1 cellular context compared by ENCODE assay signal in genomic region chr4:85707591-85707990, GRCh38.
TF ChIP-seq lines count a peak whose summit lies in the region.

No MANE protein-coding gene starts in this region.

TF ChIP-seq in HepG2, 621 proteins besides CTCF, POLR2A, EP300 and RAD21 (continued from another document):
- TF ChIP-seq, protein P1, sequence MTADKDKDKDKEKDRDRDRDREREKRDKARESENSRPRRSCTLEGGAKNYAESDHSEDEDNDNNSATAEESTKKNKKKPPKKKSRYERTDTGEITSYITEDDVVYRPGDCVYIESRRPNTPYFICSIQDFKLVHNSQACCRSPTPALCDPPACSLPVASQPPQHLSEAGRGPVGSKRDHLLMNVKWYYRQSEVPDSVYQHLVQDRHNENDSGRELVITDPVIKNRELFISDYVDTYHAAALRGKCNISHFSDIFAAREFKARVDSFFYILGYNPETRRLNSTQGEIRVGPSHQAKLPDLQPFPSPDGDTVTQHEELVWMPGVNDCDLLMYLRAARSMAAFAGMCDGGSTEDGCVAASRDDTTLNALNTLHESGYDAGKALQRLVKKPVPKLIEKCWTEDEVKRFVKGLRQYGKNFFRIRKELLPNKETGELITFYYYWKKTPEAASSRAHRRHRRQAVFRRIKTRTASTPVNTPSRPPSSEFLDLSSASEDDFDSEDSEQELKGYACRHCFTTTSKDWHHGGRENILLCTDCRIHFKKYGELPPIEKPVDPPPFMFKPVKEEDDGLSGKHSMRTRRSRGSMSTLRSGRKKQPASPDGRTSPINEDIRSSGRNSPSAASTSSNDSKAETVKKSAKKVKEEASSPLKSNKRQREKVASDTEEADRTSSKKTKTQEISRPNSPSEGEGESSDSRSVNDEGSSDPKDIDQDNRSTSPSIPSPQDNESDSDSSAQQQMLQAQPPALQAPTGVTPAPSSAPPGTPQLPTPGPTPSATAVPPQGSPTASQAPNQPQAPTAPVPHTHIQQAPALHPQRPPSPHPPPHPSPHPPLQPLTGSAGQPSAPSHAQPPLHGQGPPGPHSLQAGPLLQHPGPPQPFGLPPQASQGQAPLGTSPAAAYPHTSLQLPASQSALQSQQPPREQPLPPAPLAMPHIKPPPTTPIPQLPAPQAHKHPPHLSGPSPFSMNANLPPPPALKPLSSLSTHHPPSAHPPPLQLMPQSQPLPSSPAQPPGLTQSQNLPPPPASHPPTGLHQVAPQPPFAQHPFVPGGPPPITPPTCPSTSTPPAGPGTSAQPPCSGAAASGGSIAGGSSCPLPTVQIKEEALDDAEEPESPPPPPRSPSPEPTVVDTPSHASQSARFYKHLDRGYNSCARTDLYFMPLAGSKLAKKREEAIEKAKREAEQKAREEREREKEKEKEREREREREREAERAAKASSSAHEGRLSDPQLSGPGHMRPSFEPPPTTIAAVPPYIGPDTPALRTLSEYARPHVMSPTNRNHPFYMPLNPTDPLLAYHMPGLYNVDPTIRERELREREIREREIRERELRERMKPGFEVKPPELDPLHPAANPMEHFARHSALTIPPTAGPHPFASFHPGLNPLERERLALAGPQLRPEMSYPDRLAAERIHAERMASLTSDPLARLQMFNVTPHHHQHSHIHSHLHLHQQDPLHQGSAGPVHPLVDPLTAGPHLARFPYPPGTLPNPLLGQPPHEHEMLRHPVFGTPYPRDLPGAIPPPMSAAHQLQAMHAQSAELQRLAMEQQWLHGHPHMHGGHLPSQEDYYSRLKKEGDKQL (CRISPR knock-in tag; IDR thresholded peaks at IDR 0.05; ENCODE audit: low read depth): no peak
- TF ChIP-seq ZSCAN25 (CRISPR knock-in tag; IDR thresholded peaks at IDR 0.05) (no peak), MTF1 (CRISPR knock-in tag; IDR thresholded peaks at IDR 0.05) (no peak), ETV6 (CRISPR knock-in tag; conservative IDR thresholded peaks at IDR 0.05) (no peak), ZNF576 (CRISPR knock-in tag; IDR thresholded peaks at IDR 0.05) (no peak), ZNF331 (CRISPR knock-in tag; IDR thresholded peaks at IDR 0.05) (no peak), ZNF143 (CRISPR knock-in tag; IDR thresholded peaks at IDR 0.05) (no peak), ZNF205 (CRISPR knock-in tag; IDR thresholded peaks at IDR 0.05) (no peak)
- TF ChIP-seq, protein P2, sequence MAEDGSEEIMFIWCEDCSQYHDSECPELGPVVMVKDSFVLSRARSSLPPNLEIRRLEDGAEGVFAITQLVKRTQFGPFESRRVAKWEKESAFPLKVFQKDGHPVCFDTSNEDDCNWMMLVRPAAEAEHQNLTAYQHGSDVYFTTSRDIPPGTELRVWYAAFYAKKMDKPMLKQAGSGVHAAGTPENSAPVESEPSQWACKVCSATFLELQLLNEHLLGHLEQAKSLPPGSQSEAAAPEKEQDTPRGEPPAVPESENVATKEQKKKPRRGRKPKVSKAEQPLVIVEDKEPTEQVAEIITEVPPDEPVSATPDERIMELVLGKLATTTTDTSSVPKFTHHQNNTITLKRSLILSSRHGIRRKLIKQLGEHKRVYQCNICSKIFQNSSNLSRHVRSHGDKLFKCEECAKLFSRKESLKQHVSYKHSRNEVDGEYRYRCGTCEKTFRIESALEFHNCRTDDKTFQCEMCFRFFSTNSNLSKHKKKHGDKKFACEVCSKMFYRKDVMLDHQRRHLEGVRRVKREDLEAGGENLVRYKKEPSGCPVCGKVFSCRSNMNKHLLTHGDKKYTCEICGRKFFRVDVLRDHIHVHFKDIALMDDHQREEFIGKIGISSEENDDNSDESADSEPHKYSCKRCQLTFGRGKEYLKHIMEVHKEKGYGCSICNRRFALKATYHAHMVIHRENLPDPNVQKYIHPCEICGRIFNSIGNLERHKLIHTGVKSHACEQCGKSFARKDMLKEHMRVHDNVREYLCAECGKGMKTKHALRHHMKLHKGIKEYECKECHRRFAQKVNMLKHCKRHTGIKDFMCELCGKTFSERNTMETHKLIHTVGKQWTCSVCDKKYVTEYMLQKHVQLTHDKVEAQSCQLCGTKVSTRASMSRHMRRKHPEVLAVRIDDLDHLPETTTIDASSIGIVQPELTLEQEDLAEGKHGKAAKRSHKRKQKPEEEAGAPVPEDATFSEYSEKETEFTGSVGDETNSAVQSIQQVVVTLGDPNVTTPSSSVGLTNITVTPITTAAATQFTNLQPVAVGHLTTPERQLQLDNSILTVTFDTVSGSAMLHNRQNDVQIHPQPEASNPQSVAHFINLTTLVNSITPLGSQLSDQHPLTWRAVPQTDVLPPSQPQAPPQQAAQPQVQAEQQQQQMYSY (CRISPR knock-in tag; IDR thresholded peaks at IDR 0.05): no peak
- TF ChIP-seq, protein P3, sequence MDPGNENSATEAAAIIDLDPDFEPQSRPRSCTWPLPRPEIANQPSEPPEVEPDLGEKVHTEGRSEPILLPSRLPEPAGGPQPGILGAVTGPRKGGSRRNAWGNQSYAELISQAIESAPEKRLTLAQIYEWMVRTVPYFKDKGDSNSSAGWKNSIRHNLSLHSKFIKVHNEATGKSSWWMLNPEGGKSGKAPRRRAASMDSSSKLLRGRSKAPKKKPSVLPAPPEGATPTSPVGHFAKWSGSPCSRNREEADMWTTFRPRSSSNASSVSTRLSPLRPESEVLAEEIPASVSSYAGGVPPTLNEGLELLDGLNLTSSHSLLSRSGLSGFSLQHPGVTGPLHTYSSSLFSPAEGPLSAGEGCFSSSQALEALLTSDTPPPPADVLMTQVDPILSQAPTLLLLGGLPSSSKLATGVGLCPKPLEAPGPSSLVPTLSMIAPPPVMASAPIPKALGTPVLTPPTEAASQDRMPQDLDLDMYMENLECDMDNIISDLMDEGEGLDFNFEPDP (CRISPR knock-in tag; conservative IDR thresholded peaks at IDR 0.05): no peak
- TF ChIP-seq, protein P4, sequence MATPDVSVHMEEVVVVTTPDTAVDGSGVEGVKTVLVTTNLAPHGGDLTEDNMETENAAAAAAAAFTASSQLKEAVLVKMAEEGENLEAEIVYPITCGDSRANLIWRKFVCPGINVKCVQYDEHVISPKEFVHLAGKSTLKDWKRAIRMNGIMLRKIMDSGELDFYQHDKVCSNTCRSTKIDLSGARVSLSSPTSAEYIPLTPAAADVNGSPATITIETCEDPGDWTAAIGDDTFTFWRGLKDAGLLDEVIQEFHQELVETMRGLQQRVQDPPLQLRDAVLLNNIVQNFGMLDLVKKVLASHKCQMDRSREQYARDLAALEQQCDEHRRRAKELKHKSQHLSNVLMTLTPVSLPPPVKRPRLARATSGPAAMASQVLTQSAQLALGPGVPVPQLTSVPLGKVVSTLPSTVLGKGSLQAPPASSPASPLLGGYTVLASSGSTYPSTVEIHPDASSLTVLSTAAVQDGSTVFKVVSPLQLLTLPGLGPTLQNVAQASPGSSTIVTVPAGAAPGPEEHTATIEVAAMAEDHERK (CRISPR knock-in tag; IDR thresholded peaks at IDR 0.05; ENCODE audit: low read depth): no peak
TF ChIP-seq in HepG2: peak in this region for 0.
